Comparison of ENCODE assay signal across 22 cellular contexts in genomic region chr6:129094147-129094546, GRCh38.
"Had no signal": no experiment of that assay in that cellular context is flagged by ENCODE, and none has a peak within 500 bp of the region (broad histone marks: within the 10 kb centered on the region; RNA-seq: fewer than 3 reads in every experiment).

No MANE protein-coding gene starts in this region.

- H3K36me3 Mint-ChIP-seq: activated naive CD8-positive, alpha-beta T cell treated with anti-CD3 and anti-CD28 coated beads, Interleukin-2, amount 10 ng/mL, durations not matched to agents 7 days and 5 days had no signal

- H3K4me1 Mint-ChIP-seq: activated CD4-positive, alpha-beta T cell treated with anti-CD3 and anti-CD28 coated beads for 36 hours; activated naive CD8-positive, alpha-beta T cell treated with anti-CD3 and anti-CD28 coated beads, Interleukin-2, amount 10 ng/mL, durations not matched to agents 7 days and 5 days had no signal

- DNase-seq: activated CD4-positive, alpha-beta T cell treated with anti-CD3 and anti-CD28 coated beads for 36 hours; activated CD4-positive, alpha-beta T cell treated with anti-CD3 and anti-CD28 coated beads, Interleukin-2, amount 50 U/mL, for 1 hour; activated CD4-positive, CD25-positive, alpha-beta regulatory T cell; activated CD8-positive, alpha-beta memory T cell treated with anti-CD3 and anti-CD28 coated beads, Interleukin-2, amount 50 U/mL, for 4 hours; activated CD8-positive, alpha-beta T cell treated with anti-CD3 and anti-CD28 coated beads for 36 hours; activated naive CD4-positive, alpha-beta T cell treated with anti-CD3 and anti-CD28 coated beads, Interleukin-2, amount 50 U/mL, for 16 hours; activated naive CD8-positive, alpha-beta T cell treated with anti-CD3 and anti-CD28 coated beads, Interleukin-2, amount 10 ng/mL, durations not matched to agents 7 days and 5 days; activated T-cell treated with anti-CD3 and anti-CD28 coated beads, Interleukin-2, amount 50 U/mL, for 72 hours; adrenal gland; body of pancreas; IMR-90; Kasumi-1; KBM-7; NCI-H1105 treated with DMSO at 0.1 percent for 48 hours; NCI-H1436 treated with DMSO at 0.1 percent for 48 hours; NCI-H187; NCI-H2081; NCI-H510A treated with DMSO at 0.1 percent for 48 hours; PC-3; SK-N-SH; T-helper 1 cell had no signal

- ATAC-seq: activated CD4-positive, alpha-beta T cell treated with anti-CD3 and anti-CD28 coated beads for 36 hours; activated CD8-positive, alpha-beta T cell treated with anti-CD3 and anti-CD28 coated beads for 36 hours; activated T-cell treated with anti-CD3 and anti-CD28 coated beads, Interleukin-2, amount 50 U/mL, for 72 hours; body of pancreas; PC-3 had no signal

- H3K4me3 Mint-ChIP-seq: activated CD4-positive, alpha-beta T cell treated with anti-CD3 and anti-CD28 coated beads for 36 hours; activated CD8-positive, alpha-beta T cell treated with anti-CD3 and anti-CD28 coated beads for 36 hours; activated naive CD8-positive, alpha-beta T cell treated with anti-CD3 and anti-CD28 coated beads, Interleukin-2, amount 10 ng/mL, durations not matched to agents 7 days and 5 days; activated T-cell treated with anti-CD3 and anti-CD28 coated beads, Interleukin-2, amount 50 U/mL, for 72 hours had no signal

- H3K27ac Mint-ChIP-seq: activated CD4-positive, alpha-beta T cell treated with anti-CD3 and anti-CD28 coated beads for 36 hours; activated CD8-positive, alpha-beta T cell treated with anti-CD3 and anti-CD28 coated beads for 36 hours; activated naive CD8-positive, alpha-beta T cell treated with anti-CD3 and anti-CD28 coated beads, Interleukin-2, amount 10 ng/mL, durations not matched to agents 7 days and 5 days; activated T-cell treated with anti-CD3 and anti-CD28 coated beads, Interleukin-2, amount 50 U/mL, for 72 hours; activated T-helper 2 cell treated with anti-CD3 and anti-CD28 coated beads, Interferon-gamma antibody, Interleukin-2, Interleukin-4, amounts not matched to agents 10 μg/mL and 5 μg/mL and 100 μg/mL, durations not matched to agents 14 hours and 24 hours and 36 hours had no signal

- H3K27me3 Mint-ChIP-seq: activated CD4-positive, alpha-beta T cell treated with anti-CD3 and anti-CD28 coated beads for 36 hours; activated CD8-positive, alpha-beta T cell treated with anti-CD3 and anti-CD28 coated beads for 36 hours; activated naive CD8-positive, alpha-beta T cell treated with anti-CD3 and anti-CD28 coated beads, Interleukin-2, amount 10 ng/mL, durations not matched to agents 7 days and 5 days had no signal

- H3K9me3 Mint-ChIP-seq: activated T-cell treated with anti-CD3 and anti-CD28 coated beads, Interleukin-2, amount 50 U/mL, for 72 hours; activated T-helper 2 cell treated with anti-CD3 and anti-CD28 coated beads, Interferon-gamma antibody, Interleukin-2, Interleukin-4, amounts not matched to agents 10 μg/mL and 5 μg/mL and 100 μg/mL, durations not matched to agents 14 hours and 24 hours and 36 hours had no signal
